Comparison of ENCODE assay signal across 15 cellular contexts in the genomic region with DNA sequence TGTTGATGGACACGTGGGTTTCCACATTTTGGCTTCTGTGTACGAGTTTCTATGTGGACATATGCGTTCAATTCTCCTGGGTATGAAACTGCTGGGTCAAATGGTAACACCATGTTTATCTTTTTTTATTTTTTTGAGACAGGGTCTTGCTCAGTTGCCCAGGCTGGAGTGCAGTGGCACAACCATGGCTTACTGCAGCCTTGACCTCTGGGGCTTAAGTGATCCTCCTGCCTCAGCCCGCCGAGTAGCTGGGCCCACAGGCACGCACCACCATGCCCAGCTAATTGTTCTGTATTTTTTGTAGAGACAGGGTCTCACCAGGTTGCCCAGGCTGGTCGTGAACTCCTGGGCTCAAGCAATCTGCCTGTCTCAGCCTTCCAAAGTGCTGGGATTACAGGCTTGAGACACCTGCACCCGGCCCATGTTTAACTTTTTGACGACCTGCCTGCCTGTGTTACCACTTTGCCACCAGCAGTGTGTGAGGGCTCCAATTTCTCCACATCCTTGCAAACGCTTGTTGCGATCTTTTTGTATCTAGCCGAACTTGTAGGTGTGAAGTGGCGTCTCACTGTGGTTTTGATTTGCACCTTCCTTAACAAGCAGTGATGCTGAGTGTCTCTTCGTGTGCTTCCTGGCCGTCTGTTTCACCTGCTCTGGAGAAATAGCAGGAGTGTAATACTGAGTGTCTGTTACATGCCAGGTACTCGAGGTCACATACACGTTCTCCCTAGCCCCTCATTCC.
"Had no signal": no experiment of that assay in that cellular context is flagged by ENCODE, and none has a peak within 500 bp of the region (broad histone marks: within the 10 kb centered on the region; RNA-seq: fewer than 3 reads in every experiment).

No MANE protein-coding gene starts in this region.

- H3K27me3 ChIP-seq: ascending aorta, cardiac muscle cell, gastrocnemius medialis, hepatocyte, tibial artery, vagina had no signal

- ATAC-seq: activated naive CD8-positive, alpha-beta T cell treated with anti-CD3 and anti-CD28 coated beads, Interleukin-2, amount 50 U/mL, for 24 hours; gastrocnemius medialis had no signal

- H2AFZ ChIP-seq: hepatocyte had no signal

- H3K27ac Mint-ChIP-seq: activated B cell treated with CpG ODN at 0.5 μM for 24 hours; activated CD4-positive, alpha-beta T cell treated with anti-CD3 and anti-CD28 coated beads, Interleukin-2, amount 10 ng/mL, durations not matched to agents 24 days and 14 days; activated naive CD8-positive, alpha-beta T cell treated with anti-CD3 and anti-CD28 coated beads, Interleukin-2, amount 50 U/mL, for 24 hours; activated T-helper 2 cell treated with anti-CD3 and anti-CD28 coated beads, Interferon-gamma antibody, Interleukin-2, Interleukin-4, amounts not matched to agents 10 μg/mL and 5 μg/mL and 100 μg/mL, durations not matched to agents 14 hours and 24 hours and 36 hours had no signal

- H3K27ac ChIP-seq: ascending aorta, cardiac muscle cell, gastrocnemius medialis, hepatocyte, SK-N-MC, tibial artery, vagina had no signal

- H3K9me3 Mint-ChIP-seq: activated B cell treated with CpG ODN at 0.5 μM for 24 hours; activated CD4-positive, alpha-beta T cell treated with anti-CD3 and anti-CD28 coated beads, Interleukin-2, amount 10 ng/mL, durations not matched to agents 24 days and 14 days; activated naive CD8-positive, alpha-beta T cell treated with anti-CD3 and anti-CD28 coated beads, Interleukin-2, amount 50 U/mL, for 24 hours; activated T-helper 2 cell treated with anti-CD3 and anti-CD28 coated beads, Interferon-gamma antibody, Interleukin-2, Interleukin-4, amounts not matched to agents 10 μg/mL and 5 μg/mL and 100 μg/mL, durations not matched to agents 14 hours and 24 hours and 36 hours had no signal

- DNase-seq: activated B cell treated with CpG ODN at 0.5 μM for 24 hours; activated CD4-positive, alpha-beta T cell treated with anti-CD3 and anti-CD28 coated beads, Interleukin-2, amount 10 ng/mL, durations not matched to agents 24 days and 14 days; activated naive CD8-positive, alpha-beta T cell treated with anti-CD3 and anti-CD28 coated beads, Interleukin-2, amount 50 U/mL, for 24 hours; gastrocnemius medialis; midbrain; stimulated activated CD4-positive, alpha-beta T cell treated with anti-CD3 and anti-CD28 coated beads, Interleukin-2, amount 100 ng/mL, for 48 hours; stimulated activated CD8-positive, alpha-beta memory T cell treated with anti-CD3 and anti-CD28 coated beads, Interleukin-4, amount 100 ng/mL, for 48 hours had no signal

- H3K9me3 ChIP-seq: ascending aorta, gastrocnemius medialis, tibial artery, vagina had no signal

- H3K4me1 ChIP-seq: ascending aorta, gastrocnemius medialis, tibial artery had no signal

- FAIRE-seq: colon had no signal

- H3K4me2 ChIP-seq: hepatocyte had no signal

- H3K27me3 Mint-ChIP-seq: activated B cell treated with CpG ODN at 0.5 μM for 24 hours; activated CD4-positive, alpha-beta T cell treated with anti-CD3 and anti-CD28 coated beads, Interleukin-2, amount 10 ng/mL, durations not matched to agents 24 days and 14 days; activated naive CD8-positive, alpha-beta T cell treated with anti-CD3 and anti-CD28 coated beads, Interleukin-2, amount 50 U/mL, for 24 hours had no signal

- H3K4me3 Mint-ChIP-seq: activated B cell treated with CpG ODN at 0.5 μM for 24 hours; activated CD4-positive, alpha-beta T cell treated with anti-CD3 and anti-CD28 coated beads, Interleukin-2, amount 10 ng/mL, durations not matched to agents 24 days and 14 days; activated naive CD8-positive, alpha-beta T cell treated with anti-CD3 and anti-CD28 coated beads, Interleukin-2, amount 50 U/mL, for 24 hours had no signal

- H3K4me3 ChIP-seq: ascending aorta, cardiac muscle cell, gastrocnemius medialis, hepatocyte, SK-N-MC, tibial artery, vagina had no signal
